Comparison of ENCODE assay signal across 1 cellular context in genomic region chr16:695355-696089, GRCh38.
TF ChIP-seq lines count a peak whose summit lies in the region.

No MANE protein-coding gene starts in this region.

TF ChIP-seq in HepG2, 621 proteins besides CTCF, POLR2A, EP300 and RAD21 (continued from another document):
- TF ChIP-seq ZBTB14 (CRISPR knock-in tag; IDR thresholded peaks at IDR 0.05), result peak; percentile 90
- TF ChIP-seq MAX (IDR thresholded peaks at IDR 0.05), result peak; percentile 94
- TF ChIP-seq THAP9 (CRISPR knock-in tag; IDR thresholded peaks at IDR 0.05; ENCODE audit: borderline replicate concordance), result peak; percentile 73; the same call in 1 of the 2 replicates
- no peak for TF ChIP-seq JUND (CRISPR knock-in tag; IDR thresholded peaks at IDR 0.05)
- peak; percentile 25; the same call in 1 of the 2 replicates for TF ChIP-seq ELF3 (CRISPR knock-in tag; IDR thresholded peaks at IDR 0.05)
- TF ChIP-seq ZNF784 (CRISPR knock-in tag; IDR thresholded peaks at IDR 0.05; ENCODE audit: borderline replicate concordance), result no peak
- TF ChIP-seq ZFP41 (CRISPR knock-in tag; IDR thresholded peaks at IDR 0.05; ENCODE audit: borderline replicate concordance), result peak; percentile 45; the same call in 1 of the 2 replicates
- peak; percentile 15 for TF ChIP-seq YY1 (IDR thresholded peaks at IDR 0.05; ENCODE audit: insufficient read depth, insufficient replicate concordance, low read depth, low read length)
- TF ChIP-seq HOXA9 (CRISPR knock-in tag; IDR thresholded peaks at IDR 0.05; ENCODE audit: borderline replicate concordance), result peak; percentile 60
- TF ChIP-seq ZBTB38 (CRISPR knock-in tag; IDR thresholded peaks at IDR 0.05), result peak; percentile 75
- peak; percentile 71 for TF ChIP-seq TFDP1 (CRISPR knock-in tag; IDR thresholded peaks at IDR 0.05; ENCODE audit: borderline replicate concordance)
- 0 out of 2 replicates have a peak, but pooled peaks have one; percentile 31 for TF ChIP-seq AHDC1 (CRISPR knock-in tag; IDR thresholded peaks at IDR 0.05; ENCODE audit: borderline replicate concordance)
- peak; percentile 96 for TF ChIP-seq HNRNPLL (IDR thresholded peaks at IDR 0.05; ENCODE audit: low read depth, low read length, poor library complexity, severe bottlenecking)
- peak; percentile 64 for TF ChIP-seq ZNF350 (CRISPR knock-in tag; IDR thresholded peaks at IDR 0.05; ENCODE audit: borderline replicate concordance, low read depth)
- TF ChIP-seq TERF1 (CRISPR knock-in tag; IDR thresholded peaks at IDR 0.05), result peak; percentile 74; the same call in 1 of the 2 replicates
